Comparison of ENCODE assay signal across 8 cellular contexts in the genomic region with DNA sequence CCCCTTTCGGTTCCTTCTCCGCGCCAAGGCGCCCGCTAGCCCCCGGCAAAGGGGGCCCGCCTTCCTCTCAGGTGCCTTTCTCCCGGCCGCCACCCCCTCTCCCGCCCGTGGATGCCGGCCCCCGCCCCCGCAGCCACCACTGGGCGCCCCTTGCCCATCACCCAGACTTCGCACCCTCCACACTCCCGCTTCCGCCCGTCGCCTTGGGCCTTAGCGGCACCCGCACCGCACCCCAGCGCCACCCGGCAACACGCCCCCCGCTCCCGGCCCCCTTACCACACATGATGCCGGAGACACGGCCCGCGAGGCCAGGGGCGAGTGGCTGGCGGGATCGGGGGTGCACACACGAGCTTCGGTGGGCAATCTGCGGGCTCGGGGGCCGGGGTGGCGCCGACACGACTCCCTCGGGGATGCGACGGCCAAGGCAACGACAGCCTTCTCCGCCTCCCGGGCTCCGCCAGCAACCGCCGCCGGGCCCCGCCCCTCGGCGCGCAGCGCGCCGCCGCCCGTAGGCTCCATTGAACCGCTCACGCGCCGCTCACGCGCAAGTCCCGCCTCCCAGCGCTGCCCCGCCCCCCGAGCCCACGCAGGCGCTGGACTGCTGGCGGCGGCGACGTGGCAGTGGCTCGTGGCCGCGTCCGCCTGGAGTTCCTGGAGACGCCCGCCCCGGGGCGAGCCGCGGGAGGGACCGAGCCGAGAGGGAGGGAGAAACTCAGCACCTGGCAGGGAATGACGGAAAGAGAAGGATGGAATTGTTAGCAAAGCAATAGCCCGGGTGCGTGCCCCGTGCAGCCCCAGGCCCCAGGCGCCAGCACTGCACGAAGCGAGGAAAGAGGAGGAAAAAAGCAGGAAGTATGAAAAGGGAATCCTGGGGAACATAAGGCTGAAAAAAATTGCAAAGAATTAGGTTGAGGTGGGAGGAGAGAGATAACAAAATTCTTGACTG. TPM values are rescaled to one million over a fixed set of nuclear protein-coding genes. Genes with fewer than 3 reads are reported as not detected.
A peak's percentile ranks its signal among the peaks of the same experiment; 100 is the strongest.
DNase-seq lines count a peak whose midpoint lies in the region; ATAC-seq and TF ChIP-seq lines count a peak whose summit lies in the region.

A gene (minus strand): TSS at position 439 of the 946 bp plus-strand sequence. CDS start 156 bp downstream, at position 283.

- intact Hi-C loops in Right ventricle myocardium superior (cut with DNase I) = no loop called here

- H3K27me3 Mint-ChIP-seq in activated naive CD8-positive, alpha-beta T cell treated with anti-CD3 and anti-CD28 coated beads, Interleukin-2, amount 50 U/mL, for 24 hours = no peaks in the 10 kb centered on the region

- H3K4ac ChIP-seq in trophoblast cell (ENCODE audit: low read depth, low read length) = peak within 1 kb of the TSS; percentile 98

- peaks cover 14% of the 10 kb centered on the region for H3K79me2 ChIP-seq in trophoblast cell (ENCODE audit: control insufficient read depth, insufficient read depth, low read length, poor library complexity)

- no peaks in the 10 kb centered on the region for H3K27me3 ChIP-seq in trophoblast cell (ENCODE audit: insufficient read depth, low read length)
- H3K27me3 ChIP-seq in tibial nerve = no peaks in the 10 kb centered on the region

- H2BK120ac ChIP-seq in trophoblast cell (ENCODE audit: insufficient read depth, low read length, poor library complexity) = peak within 1 kb of the TSS; percentile 94

- peak within 1 kb of the TSS; percentile 84 for H3K14ac ChIP-seq in trophoblast cell (ENCODE audit: low read length)

- H3K9me3 ChIP-seq in trophoblast cell (ENCODE audit: insufficient read depth, low read depth, low read length) (no peaks in the 10 kb centered on the region), tibial nerve (no peaks in the 10 kb centered on the region)

- H3K36me3 ChIP-seq in trophoblast cell (ENCODE audit: control insufficient read depth in 1 of 2, insufficient read depth in 2 of 2, low read length in 2 of 2) (peaks cover 0 to 2% of the 10 kb centered on the region in 2 experiments), tibial nerve (no peaks in the 10 kb centered on the region)

- ATAC-seq in HG02763 (IDR thresholded peaks at IDR 0.05; ENCODE audit: unreplicated experiment) (peak; percentile 89), Right ventricle myocardium superior (ENCODE audit: poor library complexity) (peak; percentile 99)
- peak; percentile 96 for ATAC-seq in activated naive CD8-positive, alpha-beta T cell treated with anti-CD3 and anti-CD28 coated beads, Interleukin-2, amount 50 U/mL, for 24 hours

- no peak for TF ChIP-seq CTCF in GM12865 (IDR thresholded peaks at IDR 0.05; ENCODE audit: insufficient read depth, low read depth, low read length, missing control alignments)
- TF ChIP-seq CTCF in tibial nerve (IDR thresholded peaks at IDR 0.05) = peak in 1 of 5 experiments; percentile 11

- peak within 1 kb of the TSS; percentile 92 for H3K4me3 Mint-ChIP-seq in activated naive CD8-positive, alpha-beta T cell treated with anti-CD3 and anti-CD28 coated beads, Interleukin-2, amount 50 U/mL, for 24 hours

- H2BK5ac ChIP-seq in trophoblast cell (ENCODE audit: low read depth, low read length, poor library complexity) = peak within 1 kb of the TSS; percentile 90

- peaks cover 37% of the 10 kb centered on the region for H3K4me1 Mint-ChIP-seq in activated naive CD8-positive, alpha-beta T cell treated with anti-CD3 and anti-CD28 coated beads, Interleukin-2, amount 50 U/mL, for 24 hours

- no peaks in the 10 kb centered on the region for H3K9me3 Mint-ChIP-seq in activated naive CD8-positive, alpha-beta T cell treated with anti-CD3 and anti-CD28 coated beads, Interleukin-2, amount 50 U/mL, for 24 hours

- peak within 1 kb of the TSS; percentile 97 for H3K4me3 ChIP-seq in GM12865 (ENCODE audit: low read depth, low read length)
- H3K4me3 ChIP-seq in trophoblast cell (ENCODE audit: low read depth, low read length) = peak within 1 kb of the TSS; percentile 100
- peak within 1 kb of the TSS; percentile 70 to 99 (median 94) for H3K4me3 ChIP-seq in tibial nerve

- H3K27ac ChIP-seq in trophoblast cell (ENCODE audit: low read depth, low read length) (peak within 1 kb of the TSS; percentile 84), tibial nerve (peak within 1 kb of the TSS; percentile 82 to 92 (median 88))

- H4K12ac ChIP-seq in trophoblast cell (ENCODE audit: low read depth, low read length) = peak within 1 kb of the TSS; percentile 90

- peak within 1 kb of the TSS; percentile 94 for H3K27ac Mint-ChIP-seq in activated naive CD8-positive, alpha-beta T cell treated with anti-CD3 and anti-CD28 coated beads, Interleukin-2, amount 50 U/mL, for 24 hours

- WGBS in trophoblast cell (ENCODE audit: extremely low coverage, insufficient coverage, insufficient read length) = no CpG with 5 or more reads among the region's 97 CpGs
- 0 to 1% methylated on average over 56 to 57 of the region's 97 CpGs for WGBS in tibial nerve, 2 donors

- H2BK12ac ChIP-seq in trophoblast cell (ENCODE audit: low read length) = no peak within 1 kb of the TSS

- peak; percentile 79 to 90 for TF ChIP-seq POLR2A in tibial nerve (IDR thresholded peaks at IDR 0.05)

- peaks cover 12% of the 10 kb centered on the region for H3K79me1 ChIP-seq in trophoblast cell (ENCODE audit: low read length)

- H2AFZ ChIP-seq in trophoblast cell (ENCODE audit: insufficient read depth, low read length, poor library complexity) = peak within 1 kb of the TSS; percentile 82

- no peak within 1 kb of the TSS for H3K23ac ChIP-seq in trophoblast cell (ENCODE audit: low read length)

- peak within 1 kb of the TSS; percentile 94 for H4K91ac ChIP-seq in trophoblast cell (ENCODE audit: low read depth, low read length)

- H3K9ac ChIP-seq in trophoblast cell (ENCODE audit: low read length) = peak within 1 kb of the TSS; percentile 94

- peaks cover 6% of the 10 kb centered on the region for H3K36me3 Mint-ChIP-seq in activated naive CD8-positive, alpha-beta T cell treated with anti-CD3 and anti-CD28 coated beads, Interleukin-2, amount 50 U/mL, for 24 hours (ENCODE audit: low read depth)

- DNase-seq in GM12865 (ENCODE audit: low read depth) (peak; percentile 96), NCI-H1417 treated with DMSO at 0.1 percent for 48 hours (lab: John Stamatoyannopoulos, UW) (peak; percentile 89), SW480 (ENCODE audit: low spot score) (peak; percentile 94), Right ventricle myocardium superior (peak; percentile 97), trophoblast cell (peak; percentile 99), tibial nerve (ENCODE audit: low spot score in 2 of 2) (peak; percentile 88 to 89)
- DNase-seq in activated naive CD8-positive, alpha-beta T cell treated with anti-CD3 and anti-CD28 coated beads, Interleukin-2, amount 50 U/mL, for 24 hours = peak; percentile 96

- H3K18ac ChIP-seq in trophoblast cell (ENCODE audit: low read length) = peak within 1 kb of the TSS; percentile 63

- peaks cover 2 to 9% of the 10 kb centered on the region in 2 experiments for H3K4me1 ChIP-seq in trophoblast cell (ENCODE audit: control insufficient read depth in 1 of 2, insufficient read depth in 2 of 2, low read length in 2 of 2)
- peaks cover 0 to 51% (median 8%) of the 10 kb centered on the region in 4 donors for H3K4me1 ChIP-seq in tibial nerve

- H2AK5ac ChIP-seq in trophoblast cell (ENCODE audit: low read length) = peak within 1 kb of the TSS; percentile 85

- TF ChIP-seq EP300 in tibial nerve (IDR thresholded peaks at IDR 0.05) = peak in 1 of 2 donors; percentile 85

- H4K8ac ChIP-seq in trophoblast cell (ENCODE audit: low read depth, low read length) = peak within 1 kb of the TSS; percentile 94

- H3K4me2 ChIP-seq in trophoblast cell (ENCODE audit: low read length) = peak within 1 kb of the TSS; percentile 78

RNA-seq across cellular contexts. Expression of the gene that starts here (rescaled TPM):
- 38.6 TPM for total RNA-seq in Right ventricle myocardium superior
- 73.9 and 76.7 TPM in 2 replicates for polyA plus RNA-seq in trophoblast cell (2013)
- total RNA-seq in tibial nerve = 10 to 100 TPM; 15.5 to 30.0 (median 22.1) TPM

Comparison
In these comparisons a context has a peak if more than half of its experiments do, and no peak if none do; other contexts are left out.
1. Peak in every context shown above with its lines: DNase-seq, ATAC-seq, H3K4me3 ChIP-seq and H3K27ac ChIP-seq.